24 cellular contexts compared by ENCODE assay signal in the genomic region with DNA sequence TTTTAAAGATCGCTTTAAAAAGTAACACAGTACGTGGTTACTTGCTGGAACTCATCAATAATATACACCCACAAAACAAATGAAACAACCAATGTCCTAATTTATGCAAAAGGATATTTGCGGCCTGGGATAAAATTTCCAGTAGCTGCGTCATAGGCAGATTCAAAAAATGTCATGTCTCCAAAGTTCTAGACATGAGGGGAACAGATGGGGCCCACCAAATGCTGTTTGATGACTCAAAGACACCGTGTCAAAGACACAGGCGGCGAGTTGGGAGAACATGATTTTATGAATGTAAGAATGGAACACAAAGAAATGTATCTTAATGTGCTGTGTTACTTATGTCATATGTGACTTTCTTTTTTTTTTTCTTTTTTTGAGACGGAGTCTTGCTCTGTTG.
"Had no signal": no experiment of that assay in that cellular context is flagged by ENCODE, and none has a peak within 500 bp of the region (broad histone marks: within the 10 kb centered on the region; RNA-seq: fewer than 3 reads in every experiment).

No MANE protein-coding gene starts in this region.

- H3K27ac Mint-ChIP-seq: activated CD4-positive, alpha-beta T cell treated with anti-CD3 and anti-CD28 coated beads, Interleukin-2, amount 10 ng/mL, durations not matched to agents 7 days and 5 days; activated CD8-positive, alpha-beta T cell treated with anti-CD3 and anti-CD28 coated beads, Interleukin-2, amount 10 ng/mL, durations not matched to agents 7 days and 5 days; activated naive CD4-positive, alpha-beta T cell treated with anti-CD3 and anti-CD28 coated beads, Interleukin-2, amount 50 U/mL, for 72 hours; dendritic cell treated with granulocyte-macrophage colony-stimulating factor and Interleukin-4, amounts not matched to agents 40 ng/mL and 50 ng/mL, for 4 days; nephron progenitor cell; T-helper 2 cell treated with Interferon-gamma antibody and Interleukin-4, amounts not matched to agents 5 μg/mL and 100 μg/mL, for 36 hours had no signal

- FAIRE-seq: pancreas had no signal

- DNase-seq: activated CD4-positive, alpha-beta T cell treated with anti-CD3 and anti-CD28 coated beads, Interleukin-2, amount 10 ng/mL, durations not matched to agents 7 days and 5 days; activated CD4-positive, CD25-positive, alpha-beta regulatory T cell treated with anti-CD3 and anti-CD28 coated beads, Interleukin-2, amount 50 U/mL, for 72 hours; activated CD8-positive, alpha-beta T cell treated with anti-CD3 and anti-CD28 coated beads, Interleukin-2, amount 10 ng/mL, durations not matched to agents 7 days and 5 days; activated gamma-delta T cell treated with Interleukin-2 at 50 U/mL for 16 hours; aorta; brain microvascular endothelial cell; caudate nucleus; effector CD4-positive, alpha-beta T cell; gastrocnemius medialis; head of caudate nucleus; islet precursor cell; left colon; mesenchymal stem cell; nephron progenitor cell; pancreas; psoas muscle; stimulated activated CD4-positive, alpha-beta T cell treated with anti-CD3 and anti-CD28 coated beads, Interleukin-4, amount 100 ng/mL, for 24 hours; stimulated activated naive CD4-positive, alpha-beta T cell treated with Interleukin-2 at 50 U/mL for 16 hours; tibial artery had no signal

- H3K27ac ChIP-seq: brain microvascular endothelial cell, gastrocnemius medialis, pancreas, psoas muscle, right atrium auricular region, tibial artery, VCaP had no signal

- H3K4me1 ChIP-seq: gastrocnemius medialis, pancreas, psoas muscle, right atrium auricular region, tibial artery had no signal

- H3K4me3 Mint-ChIP-seq: activated CD4-positive, alpha-beta T cell treated with anti-CD3 and anti-CD28 coated beads, Interleukin-2, amount 10 ng/mL, durations not matched to agents 7 days and 5 days; activated CD8-positive, alpha-beta T cell treated with anti-CD3 and anti-CD28 coated beads, Interleukin-2, amount 10 ng/mL, durations not matched to agents 7 days and 5 days; dendritic cell treated with granulocyte-macrophage colony-stimulating factor and Interleukin-4, amounts not matched to agents 40 ng/mL and 50 ng/mL, for 4 days; nephron progenitor cell; T-helper 2 cell treated with Interferon-gamma antibody and Interleukin-4, amounts not matched to agents 5 μg/mL and 100 μg/mL, for 36 hours had no signal

- H3K4me3 ChIP-seq: gastrocnemius medialis, pancreas, psoas muscle, right atrium auricular region, tibial artery had no signal

- H3K9me3 Mint-ChIP-seq: activated naive CD4-positive, alpha-beta T cell treated with anti-CD3 and anti-CD28 coated beads, Interleukin-2, amount 50 U/mL, for 72 hours; dendritic cell treated with granulocyte-macrophage colony-stimulating factor and Interleukin-4, amounts not matched to agents 40 ng/mL and 50 ng/mL, for 4 days had no signal

- H3K9me3 ChIP-seq: gastrocnemius medialis, pancreas, psoas muscle, right atrium auricular region, tibial artery had no signal

- H3K27me3 ChIP-seq: brain microvascular endothelial cell, gastrocnemius medialis, pancreas, right atrium auricular region, tibial artery had no signal

- H3K4me1 Mint-ChIP-seq: activated CD4-positive, alpha-beta T cell treated with anti-CD3 and anti-CD28 coated beads, Interleukin-2, amount 10 ng/mL, durations not matched to agents 7 days and 5 days had no signal

- H3K36me3 ChIP-seq: brain microvascular endothelial cell, gastrocnemius medialis, pancreas, right atrium auricular region, tibial artery had no signal
